ENCODE assay signal across 20 cellular contexts in the genomic region with DNA sequence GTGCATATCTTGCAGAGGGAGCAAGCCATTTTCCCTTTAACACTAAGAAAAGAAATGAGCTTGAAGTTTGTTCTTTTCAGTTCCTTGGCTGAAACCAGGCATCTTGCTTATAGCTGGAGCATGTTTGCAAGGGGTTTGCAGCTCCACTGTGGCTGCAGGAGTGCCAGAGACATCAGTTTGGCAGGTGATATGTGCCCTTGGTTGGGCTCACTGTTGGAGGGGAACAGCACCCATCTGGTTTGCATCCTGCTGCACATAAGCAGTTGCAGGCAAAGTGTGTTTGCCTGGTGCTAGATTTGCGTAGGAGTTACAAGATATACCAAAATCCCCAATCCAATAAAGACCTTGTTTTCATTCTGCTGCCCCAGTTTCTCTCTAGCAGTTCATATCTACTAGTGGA. TPM values are rescaled to one million over a fixed set of nuclear protein-coding genes. Genes with fewer than 3 reads are reported as not detected.
DNase-seq lines count a peak whose midpoint lies in the region; ATAC-seq, FAIRE-seq and TF ChIP-seq lines count a peak whose summit lies in the region.
"Had no signal": no experiment of that assay in that cellular context is flagged by ENCODE, and none has a peak within 500 bp of the region (broad histone marks: within the 10 kb centered on the region; RNA-seq: fewer than 3 reads in every experiment).

No MANE protein-coding gene starts in this region.

- peak; percentile 31 for FAIRE-seq in GM12891 (lab: Jason Lieb, UNC)
- FAIRE-seq: GM12878, GM19239 had no signal

- no peak for ATAC-seq in GM21515 (IDR thresholded peaks at IDR 0.05; ENCODE audit: unreplicated experiment)
- ATAC-seq in CD4-positive, alpha-beta T cell (ENCODE audit: poor library complexity): no peak
- ATAC-seq: CD8-positive, alpha-beta T cell; GM12878; HCT116 had no signal

- no peak for TF ChIP-seq POLR2A in GM12891 (IDR thresholded peaks at IDR 0.05; ENCODE audit: low read depth, low read length)

- H3K4me1 Mint-ChIP-seq in CD4-positive, alpha-beta T cell (ENCODE audit: low read depth): no peaks in the 10 kb centered on the region

- peaks cover 31% of the 10 kb centered on the region for H3K36me3 Mint-ChIP-seq in CD4-positive, alpha-beta T cell (ENCODE audit: low read depth)

- intact Hi-C loops in posterior cingulate gyrus (cut with DNase I): no loop called here
- intact Hi-C loops in CD4-positive, alpha-beta T cell (cut with DNase I, micrococcal nuclease): no loop called here

- H3K27ac ChIP-seq in VCaP: peak overlapping the region; percentile 28; the same call in 1 of the 2 replicates
- H3K27ac ChIP-seq in CD4-positive, alpha-beta T cell (ENCODE audit: low read depth, low read length): no peak overlapping the region
- H3K27ac ChIP-seq: BLaER1 had no signal

- no peak overlapping the region for H3K4me3 Mint-ChIP-seq in CD4-positive, alpha-beta T cell
- H3K4me3 Mint-ChIP-seq: CD14-positive monocyte; CD8-positive, alpha-beta T cell; HFFc6 had no signal

- POLR2A ChIA-PET in CD4-positive, alpha-beta T cell (lab: Charles Lee): no interaction called here

- no peaks in the 10 kb centered on the region for H3K9me3 Mint-ChIP-seq in CD4-positive, alpha-beta T cell
- H3K9me3 Mint-ChIP-seq: CD14-positive monocyte; CD8-positive, alpha-beta T cell; HFFc6 had no signal

- no peaks in the 10 kb centered on the region for H3K27me3 ChIP-seq in CD4-positive, alpha-beta T cell (ENCODE audit: control insufficient read depth, insufficient read depth, low read length)
- H3K27me3 ChIP-seq in MG63: no peaks in the 10 kb centered on the region
- H3K27me3 ChIP-seq: BLaER1 had no signal

- H3K36me3 ChIP-seq in MG63: peaks cover 6% of the 10 kb centered on the region

- no peak for DNase-seq in GM12891 (ENCODE audit: insufficient read length, low spot score)
- peak; percentile 73 for DNase-seq in NCI-H82 treated with DMSO at 0.1 percent for 48 hours (lab: John Stamatoyannopoulos, UW; ENCODE audit: unreplicated experiment)
- peak in 6 of 10 donors; percentile 17 to 83 (median 50) for DNase-seq in posterior cingulate gyrus
- DNase-seq in HK-2 (ENCODE audit: unreplicated experiment): no peak
- no peak for DNase-seq in CD4-positive, alpha-beta T cell
- DNase-seq in MG63: no peak
- DNase-seq: 8988T; Calu3; CD8-positive, alpha-beta T cell; DMS79 treated with DMSO at 0.1 percent for 48 hours; GOT3; H7; HFFc6 had no signal

- no peak overlapping the region for H3K4me3 ChIP-seq in MG63
- H3K4me3 ChIP-seq: BLaER1, GM12878 had no signal

- H3K27me3 Mint-ChIP-seq in CD4-positive, alpha-beta T cell: no peaks in the 10 kb centered on the region

- CTCF ChIA-PET in CD4-positive, alpha-beta T cell (lab: Charles Lee): no interaction called here

- no peaks in the 10 kb centered on the region for H3K9me3 ChIP-seq in CD4-positive, alpha-beta T cell (ENCODE audit: control insufficient read depth, low read length)
- H3K9me3 ChIP-seq in MG63: no peaks in the 10 kb centered on the region
- H3K9me3 ChIP-seq: BLaER1 had no signal

- no peak overlapping the region for H3K27ac Mint-ChIP-seq in CD4-positive, alpha-beta T cell
- H3K27ac Mint-ChIP-seq: CD8-positive, alpha-beta T cell; HFFc6 had no signal

- no peak for TF ChIP-seq CTCF in VCaP (conservative IDR thresholded peaks at IDR 0.05)
- TF ChIP-seq CTCF in CD4-positive, alpha-beta T cell (IDR thresholded peaks at IDR 0.05): no peak

TF ChIP-seq in GM12891, 5 proteins besides CTCF, POLR2A, EP300 and RAD21:
- TF ChIP-seq SPI1 (IDR thresholded peaks at IDR 0.05; ENCODE audit: low read depth, low read length) (no peak), POLR2AphosphoS5 (IDR thresholded peaks at IDR 0.05; ENCODE audit: low read depth, low read length) (no peak), POU2F2 (IDR thresholded peaks at IDR 0.05; ENCODE audit: low read depth, low read length) (no peak), PAX5 (IDR thresholded peaks at IDR 0.05; ENCODE audit: insufficient read depth, low read length, severe bottlenecking) (no peak), TAF1 (IDR thresholded peaks at IDR 0.05; ENCODE audit: low read depth, low read length) (no peak)
TF ChIP-seq in GM12891: peak in this region for 0.

RNA-seq across cellular contexts. Expression of a gene that starts 47.8 kb away (rescaled TPM):
- polyA plus RNA-seq in GM12891 (2012; ENCODE audit: low read depth, missing spikeins): 12.4 TPM
- total RNA-seq in CD4-positive, alpha-beta T cell: 10 to 100 TPM; 27.9 to 29.8 TPM
- 5.5 and 12.9 TPM in 2 replicates for total RNA-seq in MG63 (2014; rRNA removed; shearing (Covaris generic); ENCODE audit: low replicate concordance)

Comparison
In these comparisons a context has a peak if more than half of its experiments do, and no peak if none do; other contexts are left out.
1. DNase-seq: peak in NCI-H82 treated with DMSO at 0.1 percent for 48 hours (single experiment) and posterior cingulate gyrus (6 of 10); none in GM12891 (single experiment), HK-2 (single experiment), CD4-positive, alpha-beta T cell (0 of 10) and MG63 (single experiment).